ENCODE assay signal across 9 cellular contexts in the genomic region with DNA sequence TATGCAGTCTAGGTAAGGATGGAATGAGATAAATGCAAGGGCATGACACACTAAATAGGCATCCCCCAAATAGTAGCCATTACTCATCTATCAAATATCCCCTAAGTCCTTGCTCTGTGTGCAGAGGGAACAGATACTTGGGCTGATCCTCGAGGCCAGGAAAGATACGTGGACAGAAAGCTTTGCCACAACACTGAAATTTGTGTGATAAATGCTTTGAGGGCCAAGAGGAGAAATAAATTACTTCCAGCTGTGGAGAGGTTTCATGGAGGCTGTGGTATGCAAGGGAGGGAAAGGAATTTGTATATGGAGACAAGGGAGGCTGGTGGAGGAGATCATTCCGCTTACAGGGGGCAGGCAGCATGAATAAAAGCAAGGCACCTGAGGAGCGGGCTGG. TPM values are rescaled to one million over a fixed set of nuclear protein-coding genes. Genes with fewer than 3 reads are reported as not detected.
DNase-seq lines count a peak whose midpoint lies in the region; ATAC-seq and TF ChIP-seq lines count a peak whose summit lies in the region.
"Had no signal": no experiment of that assay in that cellular context is flagged by ENCODE, and none has a peak within 500 bp of the region (broad histone marks: within the 10 kb centered on the region; RNA-seq: fewer than 3 reads in every experiment).

No MANE protein-coding gene starts in this region.

- peak overlapping the region; percentile 99 for H3K27ac Mint-ChIP-seq in chondrocyte (ENCODE audit: unreplicated experiment)

- H3K9me3 ChIP-seq in HUES6 (ENCODE audit: control insufficient read depth, insufficient read depth, low read depth, low read length), result no peaks in the 10 kb centered on the region
- no peaks in the 10 kb centered on the region for H3K9me3 ChIP-seq in tibial artery

- TF ChIP-seq CTCF in chondrocyte (IDR thresholded peaks at IDR 0.05), result no peak
- no peak for TF ChIP-seq CTCF in tibial artery (IDR thresholded peaks at IDR 0.05)

- H3K27me3 ChIP-seq in HUES6 (ENCODE audit: control insufficient read depth, insufficient read depth, low read length) (no peaks in the 10 kb centered on the region), tibial artery (no peaks in the 10 kb centered on the region)

- no peaks in the 10 kb centered on the region for H3K9me3 Mint-ChIP-seq in chondrocyte (ENCODE audit: low read depth)
- H3K9me3 Mint-ChIP-seq: naive thymus-derived CD8-positive, alpha-beta T cell had no signal

- H3K27me3 Mint-ChIP-seq in chondrocyte (ENCODE audit: low read depth), result no peaks in the 10 kb centered on the region
- H3K27me3 Mint-ChIP-seq: naive thymus-derived CD8-positive, alpha-beta T cell had no signal

- H3K36me3 ChIP-seq in HUES6 (ENCODE audit: control insufficient read depth, insufficient read depth, low read length), result peaks cover 9% of the 10 kb centered on the region
- peaks cover 0 to 16% (median 9%) of the 10 kb centered on the region in 3 donors for H3K36me3 ChIP-seq in tibial artery

- H3K4me1 Mint-ChIP-seq in chondrocyte (ENCODE audit: low read depth), result peaks cover 65% of the 10 kb centered on the region

- peak overlapping the region; percentile 43 for H3K4me3 Mint-ChIP-seq in chondrocyte (ENCODE audit: unreplicated experiment)
- H3K4me3 Mint-ChIP-seq: naive thymus-derived CD8-positive, alpha-beta T cell had no signal

- DNase-seq in chondrocyte (ENCODE audit: low spot score), result no peak
- peak; percentile 83 for DNase-seq in kidney tubule cell (ENCODE audit: low spot score)
- DNase-seq in tibial artery, result no peak
- no peak for DNase-seq in foreskin melanocyte
- DNase-seq in globus pallidus (ENCODE audit: low spot score), result no peak
- no peak for DNase-seq in left colon

- no peak for ATAC-seq in GM19452 (IDR thresholded peaks at IDR 0.05; ENCODE audit: unreplicated experiment)
- no peak for ATAC-seq in left colon

- intact Hi-C loops in tibial artery (cut with DNase I; ENCODE audit: low total_unique reads) (loop anchor here (1.0 to 5.0 kb wide), 2 partner anchors 81 to 293 kb away; a partner anchor contains a TSS), left colon (cut with DNase I, micrococcal nuclease) (loop anchor here (1.0 to 10.0 kb wide), 2 partner anchors 82 to 85 kb away; no protein-coding TSS in a partner anchor)

- H3K4me3 ChIP-seq in HUES6 (ENCODE audit: low read depth, low read length) (no peak overlapping the region; the same call in 1 of the 2 replicates), tibial artery (peak overlapping the region in 1 of 2 donors; percentile 7)

- peaks cover 8% of the 10 kb centered on the region for H3K36me3 Mint-ChIP-seq in chondrocyte (ENCODE audit: low read depth)

- H3K4me1 ChIP-seq in HUES6 (ENCODE audit: control insufficient read depth, insufficient read depth, low read length), result peaks cover 16% of the 10 kb centered on the region
- H3K4me1 ChIP-seq in tibial artery, result peaks cover 0 to 41% (median 23%) of the 10 kb centered on the region in 4 donors

- H3K27ac ChIP-seq in HUES6 (ENCODE audit: low read depth, low read length) (peak overlapping the region; percentile 39; the same call in 1 of the 2 replicates), tibial artery (peak overlapping the region; percentile 74 to 80)

- peak overlapping the region; percentile 68 for H3K9ac ChIP-seq in HUES6 (ENCODE audit: low read length)

RNA-seq across cellular contexts. Expression of a gene that starts 18.5 kb away (rescaled TPM):
- total RNA-seq in chondrocyte, result 104 to 129 TPM (median 128 TPM) in 3 replicates
- total RNA-seq in left colon, result 10 to 100 TPM; 48.7 to 49.2 TPM

RNA-seq across cellular contexts. Expression of a gene that starts 31.8 kb away (rescaled TPM):
- 174 to 202 TPM (median 181 TPM) in 3 replicates for total RNA-seq in chondrocyte
- total RNA-seq in left colon, result 100 to 1,000 TPM; 116 to 141 TPM

RNA-seq across cellular contexts. Expression of a gene that starts 53.2 kb away (rescaled TPM):
- total RNA-seq in chondrocyte (19,093 to 24,474 TPM (median 24,306 TPM) in 3 replicates), left colon (100 to 1,000 TPM in 1 of 2 donors, 10 to 100 TPM in 1; 91.3 to 178 TPM)
- total RNA-seq: naive thymus-derived CD8-positive, alpha-beta T cell had no signal

Comparison
In these comparisons a context has a peak if more than half of its experiments do, and no peak if none do; other contexts are left out.
1. RNA of a gene that starts 53.2 kb away (total RNA-seq): 19,093 to 24,474 TPM in chondrocyte; 91.3 to 178 TPM in left colon; every median in the first group is over 100 times any median in the second.